8 cellular contexts compared by ENCODE assay signal in the genomic region with DNA sequence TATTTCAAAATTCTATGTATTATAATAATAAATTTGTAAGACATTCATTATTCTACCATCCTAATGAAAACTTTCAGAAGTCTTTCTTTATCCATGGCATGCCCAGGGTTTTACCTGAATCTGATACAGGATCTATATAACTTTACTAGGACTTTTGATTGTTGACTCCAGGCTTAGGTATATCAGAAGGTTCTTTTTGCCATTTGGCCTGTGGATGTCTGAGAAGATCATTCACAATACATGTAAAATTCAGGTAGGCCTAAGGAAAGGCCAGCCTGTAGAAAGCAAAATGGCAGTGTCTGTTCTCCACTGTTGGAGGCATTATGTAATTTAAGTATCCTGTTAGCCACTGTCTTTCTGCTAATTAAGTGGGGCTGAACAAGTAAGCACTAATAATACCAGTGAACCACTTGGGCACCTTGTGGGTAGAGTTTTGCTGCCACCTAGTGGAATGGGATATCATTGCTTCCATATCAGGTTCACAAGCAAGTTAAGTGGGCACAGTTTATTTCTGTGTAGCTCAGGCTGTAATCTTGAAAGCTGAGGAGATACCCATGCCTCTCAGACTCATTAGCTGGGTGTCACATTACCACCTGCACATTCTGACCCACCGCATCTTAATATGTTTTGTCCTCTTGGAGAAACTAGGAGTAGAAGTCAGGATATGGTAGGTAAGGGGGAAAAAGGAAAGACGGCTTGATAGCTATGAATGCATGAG.
DNase-seq lines count a peak whose midpoint lies in the region; ATAC-seq and TF ChIP-seq lines count a peak whose summit lies in the region.

No MANE protein-coding gene starts in this region.

- H3K4me1 Mint-ChIP-seq in activated T-helper 1 cell treated with anti-CD3 and anti-CD28 coated beads, Interleukin-12 subunit alpha, Interleukin-12 subunit beta, Interleukin-2, Interleukin-4 antibody, amounts not matched to agents 30 ng/mL and 10 ng/mL and 1 ng/mL, durations not matched to agents 14 hours and 24 hours and 36 hours (ENCODE audit: low read depth): peaks cover 6% of the 10 kb centered on the region

- H3K9me3 Mint-ChIP-seq in activated T-helper 1 cell treated with anti-CD3 and anti-CD28 coated beads, Interleukin-12 subunit alpha, Interleukin-12 subunit beta, Interleukin-2, Interleukin-4 antibody, amounts not matched to agents 30 ng/mL and 10 ng/mL and 1 ng/mL, durations not matched to agents 14 hours and 24 hours and 36 hours: no peaks in the 10 kb centered on the region

- H3K27ac ChIP-seq in thoracic aorta: no peak overlapping the region

- no peaks in the 10 kb centered on the region for H3K27me3 Mint-ChIP-seq in activated T-helper 1 cell treated with anti-CD3 and anti-CD28 coated beads, Interleukin-12 subunit alpha, Interleukin-12 subunit beta, Interleukin-2, Interleukin-4 antibody, amounts not matched to agents 30 ng/mL and 10 ng/mL and 1 ng/mL, durations not matched to agents 14 hours and 24 hours and 36 hours (ENCODE audit: insufficient read depth)

- H3K4me3 ChIP-seq in fibroblast of the aortic adventitia (ENCODE audit: low read depth, low read length): no peak overlapping the region
- no peak overlapping the region for H3K4me3 ChIP-seq in thoracic aorta

- intact Hi-C loops in activated T-helper 1 cell treated with anti-CD3 and anti-CD28 coated beads, Interleukin-12 subunit alpha, Interleukin-12 subunit beta, Interleukin-2, Interleukin-4 antibody, amounts not matched to agents 30 ng/mL and 10 ng/mL and 1 ng/mL, durations not matched to agents 14 hours and 24 hours and 36 hours (cut with micrococcal nuclease): loop anchor here (1.0 to 5.0 kb wide), 7 partner anchors 104 to 479 kb away; a partner anchor contains a TSS

- H3K27me3 ChIP-seq in thoracic aorta (replicated peaks; ENCODE audit: insufficient read depth): no peaks in the 10 kb centered on the region

- H3K36me3 ChIP-seq in thoracic aorta: peaks cover 2% of the 10 kb centered on the region

- peak; percentile 78 for ATAC-seq in GM21786 (IDR thresholded peaks at IDR 0.05; ENCODE audit: unreplicated experiment)
- ATAC-seq in thoracic aorta (ENCODE audit: insufficient number of reproducible peaks, low FRiP score, low read depth): peak; percentile 55

- no peak overlapping the region for H3K27ac Mint-ChIP-seq in activated T-helper 1 cell treated with anti-CD3 and anti-CD28 coated beads, Interleukin-12 subunit alpha, Interleukin-12 subunit beta, Interleukin-2, Interleukin-4 antibody, amounts not matched to agents 30 ng/mL and 10 ng/mL and 1 ng/mL, durations not matched to agents 14 hours and 24 hours and 36 hours

- no peak overlapping the region for H3K4me3 Mint-ChIP-seq in activated T-helper 1 cell treated with anti-CD3 and anti-CD28 coated beads, Interleukin-12 subunit alpha, Interleukin-12 subunit beta, Interleukin-2, Interleukin-4 antibody, amounts not matched to agents 30 ng/mL and 10 ng/mL and 1 ng/mL, durations not matched to agents 14 hours and 24 hours and 36 hours

- DNase-seq in DMS79 treated with DMSO at 0.1 percent for 48 hours (lab: John Stamatoyannopoulos, UW): peak; percentile 70
- DNase-seq in RPMI8226: peak; percentile 79
- DNase-seq in activated T-helper 1 cell treated with anti-CD3 and anti-CD28 coated beads, Interleukin-12 subunit alpha, Interleukin-12 subunit beta, Interleukin-2, Interleukin-4 antibody, amounts not matched to agents 30 ng/mL and 10 ng/mL and 1 ng/mL, durations not matched to agents 14 hours and 24 hours and 36 hours (ENCODE audit: low spot score): peak; percentile 43
- peak; percentile 86 for DNase-seq in fibroblast of the aortic adventitia (ENCODE audit: low read depth)
- DNase-seq in non-pigmented ciliary epithelial cell (ENCODE audit: low read depth): peak; percentile 53
- DNase-seq in thoracic aorta (ENCODE audit: low spot score): no peak

- peak; percentile 81 for TF ChIP-seq CTCF in LNCAP (IDR thresholded peaks at IDR 0.05)
- peak; percentile 91 for TF ChIP-seq CTCF in fibroblast of the aortic adventitia (IDR thresholded peaks at IDR 0.05; ENCODE audit: insufficient read depth, low read length)
- peak; percentile 90 for TF ChIP-seq CTCF in thoracic aorta (IDR thresholded peaks at IDR 0.05)

- no peaks in the 10 kb centered on the region for H3K4me1 ChIP-seq in thoracic aorta (ENCODE audit: control insufficient read depth in 1 of 2, low read depth in 2 of 2)

- H3K36me3 Mint-ChIP-seq in activated T-helper 1 cell treated with anti-CD3 and anti-CD28 coated beads, Interleukin-12 subunit alpha, Interleukin-12 subunit beta, Interleukin-2, Interleukin-4 antibody, amounts not matched to agents 30 ng/mL and 10 ng/mL and 1 ng/mL, durations not matched to agents 14 hours and 24 hours and 36 hours (ENCODE audit: low read depth): peaks cover 25% of the 10 kb centered on the region

- no peaks in the 10 kb centered on the region for H3K9me3 ChIP-seq in thoracic aorta
